In genomic region chr13:34028496-34029442, GRCh38 we compare ENCODE assay signal across 22 cellular contexts.
DNase-seq lines count a peak whose midpoint lies in the region; ATAC-seq, FAIRE-seq and TF ChIP-seq lines count a peak whose summit lies in the region.
"Had no signal": no experiment of that assay in that cellular context is flagged by ENCODE, and none has a peak within 500 bp of the region (broad histone marks: within the 10 kb centered on the region; RNA-seq: fewer than 3 reads in every experiment).

No MANE protein-coding gene starts in this region.

- TF ChIP-seq CTCF in A549 (IDR thresholded peaks at IDR 0.05) (no peak), bronchial epithelial cell (IDR thresholded peaks at IDR 0.05; ENCODE audit: insufficient read depth, low read length, severe bottlenecking) (no peak)

- POLR2A ChIA-PET in A549 (lab: Yijun Ruan, JAX) = no interaction called here

- TF ChIP-seq POLR2A in A549 (IDR thresholded peaks at IDR 0.05; ENCODE audit: low read length) = no peak

- CTCF ChIA-PET in A549 (lab: Yijun Ruan, JAX) = no interaction called here

- no peak for TF ChIP-seq EP300 in A549 (IDR thresholded peaks at IDR 0.05)

- no peaks in the 10 kb centered on the region for H3K36me3 ChIP-seq in bronchial epithelial cell (ENCODE audit: control insufficient read depth, insufficient read depth, low read length)
- H3K36me3 ChIP-seq: BE2C, BLaER1 had no signal

- peaks cover 28% of the 10 kb centered on the region for H3K9me3 ChIP-seq in A549
- H3K9me3 ChIP-seq: BE2C, BLaER1 had no signal

- ATAC-seq in A549 (no peak), GM18517 (IDR thresholded peaks at IDR 0.05; ENCODE audit: unreplicated experiment) (no peak)

- WGBS in A549 (ENCODE audit: missing lambda C conversion rate) = 59% methylated on average over 5 of the region's 5 CpGs

- no peak for FAIRE-seq in A549 (lab: Jason Lieb, UNC)
- FAIRE-seq in bronchial epithelial cell (lab: Jason Lieb, UNC) = no peak
- FAIRE-seq: G401.6, GM12891 had no signal

- no peak for TF ChIP-seq RAD21 in A549 (conservative IDR thresholded peaks at IDR 0.05 in 1 of 2, IDR thresholded peaks at IDR 0.05 in 1 of 2)

- H3K27me3 ChIP-seq in bronchial epithelial cell (ENCODE audit: control insufficient read depth, insufficient read depth, low read length) = no peaks in the 10 kb centered on the region
- H3K27me3 ChIP-seq: BE2C, BLaER1 had no signal

- DNase-seq in DMS53 (lab: John Stamatoyannopoulos, UW) (peak; percentile 21), DMS53 treated with DMSO at 0.1 percent for 48 hours (lab: John Stamatoyannopoulos, UW; ENCODE audit: unreplicated experiment) (no peak), A549 (ENCODE audit: low read depth in 1 of 2, low spot score in 1 of 2) (no peak), NCI-H226 (peak; percentile 9), bronchial epithelial cell (ENCODE audit: low read depth) (peak; percentile 21), DMS79 treated with DMSO at 0.1 percent for 48 hours (lab: John Stamatoyannopoulos, UW) (no peak)
- DNase-seq: ACHN; BE2C; C1 segment of cervical spinal cord; CD4-positive, alpha-beta memory T cell; CD4-positive, CD25-positive, alpha-beta regulatory T cell; CD8-positive, alpha-beta memory T cell; COR-L47; DMS 273 treated with DMSO at 0.1 percent for 48 hours; DMS153; DMS79; GF-D8 had no signal

- no peak overlapping the region for H3K27ac ChIP-seq in A549
- H3K27ac ChIP-seq: 22Rv1, BLaER1 had no signal

- no peak overlapping the region for H3K4me2 ChIP-seq in A549
- H3K4me2 ChIP-seq: BLaER1 had no signal

- H3K4me1 ChIP-seq in A549 = no peaks in the 10 kb centered on the region
- H3K4me1 ChIP-seq: BE2C, BLaER1 had no signal

- no peak overlapping the region for H3K4me3 ChIP-seq in A549
- H3K4me3 ChIP-seq in bronchial epithelial cell (ENCODE audit: low read depth, low read length) = no peak overlapping the region
- H3K4me3 ChIP-seq: BLaER1 had no signal

TF ChIP-seq in A549, 52 proteins besides CTCF, POLR2A, EP300 and RAD21:
- TF ChIP-seq, protein P1, sequence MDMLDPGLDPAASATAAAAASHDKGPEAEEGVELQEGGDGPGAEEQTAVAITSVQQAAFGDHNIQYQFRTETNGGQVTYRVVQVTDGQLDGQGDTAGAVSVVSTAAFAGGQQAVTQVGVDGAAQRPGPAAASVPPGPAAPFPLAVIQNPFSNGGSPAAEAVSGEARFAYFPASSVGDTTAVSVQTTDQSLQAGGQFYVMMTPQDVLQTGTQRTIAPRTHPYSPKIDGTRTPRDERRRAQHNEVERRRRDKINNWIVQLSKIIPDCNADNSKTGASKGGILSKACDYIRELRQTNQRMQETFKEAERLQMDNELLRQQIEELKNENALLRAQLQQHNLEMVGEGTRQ (IDR thresholded peaks at IDR 0.05) = no peak
- TF ChIP-seq FOSL2 (IDR thresholded peaks at IDR 0.05) (no peak), FOSL2 (CRISPR knock-in tag; IDR thresholded peaks at IDR 0.05) (peak; percentile 10; the same call in 1 of the 2 replicates)

Comparison
In these comparisons a context has a peak if more than half of its experiments do, and no peak if none do; other contexts are left out.
1. DNase-seq: peak in DMS53 (single experiment), NCI-H226 (single experiment) and bronchial epithelial cell (single experiment); none in DMS53 treated with DMSO at 0.1 percent for 48 hours (single experiment), A549 (0 of 2) and DMS79 treated with DMSO at 0.1 percent for 48 hours (single experiment).